Comparison of ENCODE assay signal across 10 cellular contexts in genomic region chr4:71004281-71004851, GRCh38. TPM values are rescaled to one million over a fixed set of nuclear protein-coding genes. Genes with fewer than 3 reads are reported as not detected.
DNase-seq lines count a peak whose midpoint lies in the region; ATAC-seq and TF ChIP-seq lines count a peak whose summit lies in the region.
"Had no signal": no experiment of that assay in that cellular context is flagged by ENCODE, and none has a peak within 500 bp of the region (broad histone marks: within the 10 kb centered on the region; RNA-seq: fewer than 3 reads in every experiment).

No MANE protein-coding gene starts in this region.

- H3K4me1 Mint-ChIP-seq in CD4-positive, alpha-beta T cell (ENCODE audit: low read depth) = peaks cover 91% of the 10 kb centered on the region
- peaks cover 67% of the 10 kb centered on the region for H3K4me1 Mint-ChIP-seq in T-helper 17 cell
- H3K4me1 Mint-ChIP-seq in effector memory CD8-positive, alpha-beta T cell (ENCODE audit: low read depth in 2 of 2) = peaks cover 74 to 85% of the 10 kb centered on the region in 2 donors

- no peaks in the 10 kb centered on the region for H3K9me3 ChIP-seq in CD4-positive, alpha-beta T cell (ENCODE audit: control insufficient read depth, low read length)
- H3K9me3 ChIP-seq in T-helper 17 cell (ENCODE audit: control insufficient read depth, low read length, poor library complexity, severe bottlenecking) = no peaks in the 10 kb centered on the region
- H3K9me3 ChIP-seq: neutrophil had no signal

- CTCF ChIA-PET in CD4-positive, alpha-beta T cell (lab: Charles Lee) = interaction anchor here (1.1 to 2.3 kb wide), 3 partner anchors 11 to 299 kb away, joined by 3 to 7 read pairs (median 3); partner anchors contain the start of gene DCK

- DNase-seq in CD4-positive, alpha-beta T cell = peak in 9 of 10 experiments; percentile 11 to 61 (median 45)
- DNase-seq in T-helper 17 cell (peak in 2 of 3 donors; percentile 34 to 49), foreskin fibroblast (no peak), posterior vena cava (ENCODE audit: low spot score) (no peak), NCI-H1105 treated with DMSO at 0.1 percent for 48 hours (lab: John Stamatoyannopoulos, UW) (no peak)
- DNase-seq in effector memory CD8-positive, alpha-beta T cell = peak; percentile 44 to 49 (median 45)
- DNase-seq: EL had no signal

- POLR2A ChIA-PET in CD4-positive, alpha-beta T cell (lab: Charles Lee) = interaction anchor here (3.0 kb wide), 1 partner anchor 10 kb away, joined by 40 read pairs; the partner anchor contains the start of gene DCK

- ATAC-seq in CD4-positive, alpha-beta T cell (ENCODE audit: poor library complexity) = peak; percentile 79
- ATAC-seq in GM21423 (IDR thresholded peaks at IDR 0.05; ENCODE audit: unreplicated experiment) (peak; percentile 32), T-helper 17 cell (peak; percentile 89), GM19467 (IDR thresholded peaks at IDR 0.05; ENCODE audit: unreplicated experiment) (no peak)
- peak; percentile 85 for ATAC-seq in effector memory CD8-positive, alpha-beta T cell (replicated peaks)

- intact Hi-C loops in CD4-positive, alpha-beta T cell (cut with DNase I, micrococcal nuclease) = loop anchor here in 1 of 2 experiments (1.0 kb wide), 1 partner anchor 9 kb away; no protein-coding TSS in a partner anchor
- intact Hi-C loops in posterior vena cava (cut with DNase I) = loop anchor here in 1 of 2 donors (10.0 kb wide), 1 partner anchor 350 kb away; no protein-coding TSS in a partner anchor

- peak overlapping the region; percentile 75 for H3K27ac Mint-ChIP-seq in CD4-positive, alpha-beta T cell
- H3K27ac Mint-ChIP-seq in T-helper 17 cell = peak overlapping the region; percentile 94
- peak overlapping the region; percentile 92 to 93 for H3K27ac Mint-ChIP-seq in effector memory CD8-positive, alpha-beta T cell

- H3K4me3 ChIP-seq in foreskin fibroblast (ENCODE audit: low read depth in 1 of 2, low read length in 2 of 2) = no peak overlapping the region

- H3K27me3 ChIP-seq in CD4-positive, alpha-beta T cell (ENCODE audit: control insufficient read depth, insufficient read depth, low read length) = no peaks in the 10 kb centered on the region
- H3K27me3 ChIP-seq: neutrophil had no signal

- H3K9me3 Mint-ChIP-seq in CD4-positive, alpha-beta T cell = peaks cover 4% of the 10 kb centered on the region
- no peaks in the 10 kb centered on the region for H3K9me3 Mint-ChIP-seq in effector memory CD8-positive, alpha-beta T cell

- H3K27ac ChIP-seq in CD4-positive, alpha-beta T cell (ENCODE audit: low read depth, low read length) = peak overlapping the region; percentile 55
- H3K27ac ChIP-seq: neutrophil had no signal

- no peaks in the 10 kb centered on the region for H3K27me3 Mint-ChIP-seq in CD4-positive, alpha-beta T cell
- H3K27me3 Mint-ChIP-seq in T-helper 17 cell = no peaks in the 10 kb centered on the region
- H3K27me3 Mint-ChIP-seq in effector memory CD8-positive, alpha-beta T cell = no peaks in the 10 kb centered on the region

- peaks cover 68% of the 10 kb centered on the region for H3K36me3 Mint-ChIP-seq in CD4-positive, alpha-beta T cell (ENCODE audit: low read depth)
- peaks cover 11% of the 10 kb centered on the region for H3K36me3 Mint-ChIP-seq in T-helper 17 cell (ENCODE audit: low read depth)
- H3K36me3 Mint-ChIP-seq in effector memory CD8-positive, alpha-beta T cell (ENCODE audit: insufficient read depth) = peaks cover 49% of the 10 kb centered on the region

- peak overlapping the region; percentile 56 for H3K4me3 Mint-ChIP-seq in CD4-positive, alpha-beta T cell
- H3K4me3 Mint-ChIP-seq in T-helper 17 cell = peak overlapping the region; percentile 68
- H3K4me3 Mint-ChIP-seq in effector memory CD8-positive, alpha-beta T cell = peak overlapping the region; percentile 37 to 69

- no peak for TF ChIP-seq CTCF in CD4-positive, alpha-beta T cell (IDR thresholded peaks at IDR 0.05)
- no peak for TF ChIP-seq CTCF in foreskin fibroblast (IDR thresholded peaks at IDR 0.05; ENCODE audit: low read depth, low read length)

RNA-seq across cellular contexts. Expression of gene DCK, which starts 10.9 kb away (rescaled TPM):
- total RNA-seq in CD4-positive, alpha-beta T cell = 10 to 100 TPM; 12.8 to 13.9 TPM
- total RNA-seq in T-helper 17 cell = 10 to 100 TPM; 25.3 TPM
- 10 to 100 TPM; 12.8 to 13.2 TPM for total RNA-seq in posterior vena cava

Comparison
In these comparisons a context has a peak if more than half of its experiments do, and no peak if none do; other contexts are left out.
1. DNase-seq: peak in CD4-positive, alpha-beta T cell (9 of 10), T-helper 17 cell (2 of 3) and effector memory CD8-positive, alpha-beta T cell (3 of 3); none in foreskin fibroblast (0 of 2), posterior vena cava (single experiment) and NCI-H1105 treated with DMSO at 0.1 percent for 48 hours (single experiment).
2. Peak in every context shown above with its lines, with median percentiles within 50 percentile points of each other: H3K27ac Mint-ChIP-seq and H3K4me3 Mint-ChIP-seq.